32 cellular contexts compared by ENCODE assay signal in genomic region chr2:42430188-42430587, GRCh38.
"Had no signal": no experiment of that assay in that cellular context is flagged by ENCODE, and none has a peak within 500 bp of the region (broad histone marks: within the 10 kb centered on the region; RNA-seq: fewer than 3 reads in every experiment).

No MANE protein-coding gene starts in this region.

- H3K27ac ChIP-seq: adrenal gland, body of pancreas, brain microvascular endothelial cell, breast epithelium, VCaP had no signal

- H3K4me1 Mint-ChIP-seq: activated B cell treated with CpG ODN at 0.5 μM for 24 hours; activated CD4-positive, alpha-beta T cell treated with anti-CD3 and anti-CD28 coated beads, Interleukin-2, amount 10 ng/mL, durations not matched to agents 7 days and 5 days; activated naive CD8-positive, alpha-beta T cell treated with anti-CD3 and anti-CD28 coated beads for 36 hours; activated T-helper 17 cell treated with anti-CD3 and anti-CD28 coated beads, Interleukin-2, amount 50 U/mL, for 72 hours had no signal

- H3K36me3 Mint-ChIP-seq: activated CD4-positive, alpha-beta memory T cell treated with anti-CD3 and anti-CD28 coated beads for 36 hours; activated naive CD4-positive, alpha-beta T cell treated with anti-CD3 and anti-CD28 coated beads, Interleukin-2, amount 50 U/mL, for 72 hours; activated naive CD8-positive, alpha-beta T cell treated with anti-CD3 and anti-CD28 coated beads for 36 hours had no signal

- ATAC-seq: activated CD8-positive, alpha-beta T cell treated with anti-CD3 and anti-CD28 coated beads for 36 hours; activated naive CD4-positive, alpha-beta T cell treated with anti-CD3 and anti-CD28 coated beads, Interleukin-2, amount 50 U/mL, for 72 hours; activated T-cell treated with anti-CD3 and anti-CD28 coated beads, Interleukin-2, amount 50 U/mL, for 4 hours; activated T-cell treated with anti-CD3 and anti-CD28 coated beads, Interleukin-2, amount 50 U/mL, for 72 hours; activated T-helper 17 cell treated with anti-CD3 and anti-CD28 coated beads, Interleukin-2, amount 50 U/mL, for 72 hours; body of pancreas had no signal

- H3K9me3 Mint-ChIP-seq: activated B cell treated with CpG ODN at 0.5 μM for 24 hours; activated CD4-positive, alpha-beta memory T cell treated with anti-CD3 and anti-CD28 coated beads for 36 hours; activated CD4-positive, alpha-beta T cell treated with anti-CD3 and anti-CD28 coated beads, Interleukin-2, amount 10 ng/mL, durations not matched to agents 7 days and 5 days; activated CD8-positive, alpha-beta T cell treated with anti-CD3 and anti-CD28 coated beads for 36 hours; activated naive CD4-positive, alpha-beta T cell treated with anti-CD3 and anti-CD28 coated beads for 36 hours; activated naive CD4-positive, alpha-beta T cell treated with anti-CD3 and anti-CD28 coated beads, Interleukin-2, amount 50 U/mL, for 72 hours; activated naive CD8-positive, alpha-beta T cell treated with anti-CD3 and anti-CD28 coated beads for 36 hours; activated T-cell treated with anti-CD3 and anti-CD28 coated beads, Interleukin-2, amount 50 U/mL, for 4 hours; activated T-cell treated with anti-CD3 and anti-CD28 coated beads, Interleukin-2, amount 50 U/mL, for 72 hours; activated T-helper 1 cell treated with anti-CD3 and anti-CD28 coated beads, Interleukin-12 subunit alpha, Interleukin-12 subunit beta, Interleukin-2, Interleukin-4 antibody, amounts not matched to agents 30 ng/mL and 10 ng/mL and 1 ng/mL, durations not matched to agents 14 hours and 24 hours and 36 hours; activated T-helper 17 cell treated with anti-CD3 and anti-CD28 coated beads, Interleukin-2, amount 50 U/mL, for 72 hours; T-helper 1 cell treated with Interleukin-12 subunit alpha and Interleukin-12 subunit beta and Interleukin-4 antibody, amounts not matched to agents 30 μg/mL and 1 μg/mL, for 36 hours; T-helper 2 cell treated with Interferon-gamma antibody and Interleukin-4, amounts not matched to agents 5 μg/mL and 100 μg/mL, for 36 hours had no signal

- H3K9me3 ChIP-seq: adrenal gland, body of pancreas, breast epithelium had no signal

- H3K4me1 ChIP-seq: adrenal gland, body of pancreas, breast epithelium had no signal

- H3K27ac Mint-ChIP-seq: activated B cell treated with CpG ODN at 0.5 μM for 24 hours; activated CD4-positive, alpha-beta memory T cell treated with anti-CD3 and anti-CD28 coated beads for 36 hours; activated CD4-positive, alpha-beta T cell treated with anti-CD3 and anti-CD28 coated beads, Interleukin-2, amount 10 ng/mL, durations not matched to agents 7 days and 5 days; activated CD8-positive, alpha-beta T cell treated with anti-CD3 and anti-CD28 coated beads for 36 hours; activated naive CD4-positive, alpha-beta T cell treated with anti-CD3 and anti-CD28 coated beads for 36 hours; activated naive CD4-positive, alpha-beta T cell treated with anti-CD3 and anti-CD28 coated beads, Interleukin-2, amount 50 U/mL, for 72 hours; activated naive CD8-positive, alpha-beta T cell treated with anti-CD3 and anti-CD28 coated beads for 36 hours; activated T-cell treated with anti-CD3 and anti-CD28 coated beads, Interleukin-2, amount 50 U/mL, for 72 hours; activated T-helper 1 cell treated with anti-CD3 and anti-CD28 coated beads, Interleukin-12 subunit alpha, Interleukin-12 subunit beta, Interleukin-2, Interleukin-4 antibody, amounts not matched to agents 30 ng/mL and 10 ng/mL and 1 ng/mL, durations not matched to agents 14 hours and 24 hours and 36 hours; activated T-helper 17 cell treated with anti-CD3 and anti-CD28 coated beads, Interleukin-2, amount 50 U/mL, for 72 hours; T-helper 1 cell treated with Interleukin-12 subunit alpha and Interleukin-12 subunit beta and Interleukin-4 antibody, amounts not matched to agents 30 μg/mL and 1 μg/mL, for 36 hours; T-helper 2 cell treated with Interferon-gamma antibody and Interleukin-4, amounts not matched to agents 5 μg/mL and 100 μg/mL, for 36 hours had no signal

- H3K4me3 Mint-ChIP-seq: activated B cell treated with CpG ODN at 0.5 μM for 24 hours; activated CD4-positive, alpha-beta memory T cell treated with anti-CD3 and anti-CD28 coated beads for 36 hours; activated CD4-positive, alpha-beta T cell treated with anti-CD3 and anti-CD28 coated beads, Interleukin-2, amount 10 ng/mL, durations not matched to agents 7 days and 5 days; activated CD8-positive, alpha-beta T cell treated with anti-CD3 and anti-CD28 coated beads for 36 hours; activated naive CD4-positive, alpha-beta T cell treated with anti-CD3 and anti-CD28 coated beads for 36 hours; activated naive CD8-positive, alpha-beta T cell treated with anti-CD3 and anti-CD28 coated beads for 36 hours; activated T-cell treated with anti-CD3 and anti-CD28 coated beads, Interleukin-2, amount 50 U/mL, for 4 hours; activated T-cell treated with anti-CD3 and anti-CD28 coated beads, Interleukin-2, amount 50 U/mL, for 72 hours; activated T-helper 1 cell treated with anti-CD3 and anti-CD28 coated beads, Interleukin-12 subunit alpha, Interleukin-12 subunit beta, Interleukin-2, Interleukin-4 antibody, amounts not matched to agents 30 ng/mL and 10 ng/mL and 1 ng/mL, durations not matched to agents 14 hours and 24 hours and 36 hours; activated T-helper 17 cell treated with anti-CD3 and anti-CD28 coated beads, Interleukin-2, amount 50 U/mL, for 72 hours; T-helper 1 cell treated with Interleukin-12 subunit alpha and Interleukin-12 subunit beta and Interleukin-4 antibody, amounts not matched to agents 30 μg/mL and 1 μg/mL, for 36 hours; T-helper 2 cell treated with Interferon-gamma antibody and Interleukin-4, amounts not matched to agents 5 μg/mL and 100 μg/mL, for 36 hours had no signal

- DNase-seq: activated B cell treated with CpG ODN at 0.5 μM for 24 hours; activated CD4-positive, alpha-beta memory T cell treated with anti-CD3 and anti-CD28 coated beads for 36 hours; activated CD4-positive, alpha-beta T cell treated with anti-CD3 and anti-CD28 coated beads for 4 hours; activated CD4-positive, alpha-beta T cell treated with anti-CD3 and anti-CD28 coated beads, Interleukin-2, amount 10 ng/mL, durations not matched to agents 7 days and 5 days; activated CD4-positive, CD25-positive, alpha-beta regulatory T cell treated with anti-CD3 and anti-CD28 coated beads, Interleukin-2, amount 50 U/mL, for 72 hours; activated CD8-positive, alpha-beta memory T cell treated with anti-CD3 and anti-CD28 coated beads, Interleukin-2, amount 50 U/mL, for 4 hours; activated CD8-positive, alpha-beta T cell treated with anti-CD3 and anti-CD28 coated beads for 36 hours; activated effector memory CD4-positive, alpha-beta T cell treated with anti-CD3 and anti-CD28 coated beads, Interleukin-2, amount 50 U/mL, for 16 hours; activated gamma-delta T cell treated with Interleukin-2 at 50 U/mL for 16 hours; activated naive CD4-positive, alpha-beta T cell; activated naive CD4-positive, alpha-beta T cell treated with anti-CD3 and anti-CD28 coated beads for 36 hours; activated naive CD4-positive, alpha-beta T cell treated with anti-CD3 and anti-CD28 coated beads, Interleukin-2, amount 50 U/mL, for 16 hours; activated naive CD8-positive, alpha-beta T cell treated with anti-CD3 and anti-CD28 coated beads for 36 hours; activated T-cell treated with anti-CD3 and anti-CD28 coated beads for 4 hours; activated T-cell treated with anti-CD3 and anti-CD28 coated beads, Interleukin-2, amount 50 U/mL, for 1 hour; activated T-cell treated with anti-CD3 and anti-CD28 coated beads, Interleukin-2, amount 50 U/mL, for 4 hours; activated T-cell treated with anti-CD3 and anti-CD28 coated beads, Interleukin-2, amount 50 U/mL, for 72 hours; adrenal gland; amniotic stem cell; aorta; body of pancreas; brain microvascular endothelial cell; central memory CD4-positive, alpha-beta T cell; T-helper 2 cell; T-helper 9 cell had no signal

- H3K27me3 ChIP-seq: adrenal gland, body of pancreas, brain microvascular endothelial cell, breast epithelium had no signal
